ENCODE assay signal across 8 cellular contexts in genomic region chr11:128776434-128777284, GRCh38.
DNase-seq lines count a peak whose midpoint lies in the region; ATAC-seq and TF ChIP-seq lines count a peak whose summit lies in the region.

No MANE protein-coding gene starts in this region.

- intact Hi-C loops in activated T-helper 1 cell treated with anti-CD3 and anti-CD28 coated beads, Interleukin-12 subunit alpha, Interleukin-12 subunit beta, Interleukin-2, Interleukin-4 antibody, amounts not matched to agents 30 ng/mL and 10 ng/mL and 1 ng/mL, durations not matched to agents 14 hours and 24 hours and 36 hours (cut with micrococcal nuclease): loop anchor here (1.0 to 5.0 kb wide), 5 partner anchors 20 to 619 kb away; no protein-coding TSS in a partner anchor
- intact Hi-C loops in left ventricle myocardium superior (cut with micrococcal nuclease): no loop called here

- DNase-seq in EH (ENCODE audit: low read depth): peak; percentile 15
- no peak for DNase-seq in activated T-helper 1 cell treated with anti-CD3 and anti-CD28 coated beads, Interleukin-12 subunit alpha, Interleukin-12 subunit beta, Interleukin-2, Interleukin-4 antibody, amounts not matched to agents 30 ng/mL and 10 ng/mL and 1 ng/mL, durations not matched to agents 14 hours and 24 hours and 36 hours (ENCODE audit: low spot score)
- peak; percentile 83 for DNase-seq in left ventricle myocardium superior
- DNase-seq in stimulated activated CD4-positive, alpha-beta T cell treated with anti-CD3 and anti-CD28 coated beads, Interleukin-1b, Interleukin-23, amount 100 ng/mL, for 4 hours (ENCODE audit: low read depth in 2 of 2): peak; percentile 18 to 42
- DNase-seq in epidermal melanocyte (ENCODE audit: insufficient read length, low spot score): no peak
- DNase-seq in NCI-H1930 (lab: John Stamatoyannopoulos, UW): no peak

- H3K27me3 Mint-ChIP-seq in activated T-helper 1 cell treated with anti-CD3 and anti-CD28 coated beads, Interleukin-12 subunit alpha, Interleukin-12 subunit beta, Interleukin-2, Interleukin-4 antibody, amounts not matched to agents 30 ng/mL and 10 ng/mL and 1 ng/mL, durations not matched to agents 14 hours and 24 hours and 36 hours (ENCODE audit: insufficient read depth): no peaks in the 10 kb centered on the region

- TF ChIP-seq CTCF in LNCAP (IDR thresholded peaks at IDR 0.05): peak; percentile 36; the same call in 1 of the 2 replicates

- no peaks in the 10 kb centered on the region for H3K9me3 Mint-ChIP-seq in activated T-helper 1 cell treated with anti-CD3 and anti-CD28 coated beads, Interleukin-12 subunit alpha, Interleukin-12 subunit beta, Interleukin-2, Interleukin-4 antibody, amounts not matched to agents 30 ng/mL and 10 ng/mL and 1 ng/mL, durations not matched to agents 14 hours and 24 hours and 36 hours

- H3K36me3 Mint-ChIP-seq in activated T-helper 1 cell treated with anti-CD3 and anti-CD28 coated beads, Interleukin-12 subunit alpha, Interleukin-12 subunit beta, Interleukin-2, Interleukin-4 antibody, amounts not matched to agents 30 ng/mL and 10 ng/mL and 1 ng/mL, durations not matched to agents 14 hours and 24 hours and 36 hours (ENCODE audit: low read depth): peaks cover 54% of the 10 kb centered on the region

- peak overlapping the region; percentile 45 for H3K27ac Mint-ChIP-seq in activated T-helper 1 cell treated with anti-CD3 and anti-CD28 coated beads, Interleukin-12 subunit alpha, Interleukin-12 subunit beta, Interleukin-2, Interleukin-4 antibody, amounts not matched to agents 30 ng/mL and 10 ng/mL and 1 ng/mL, durations not matched to agents 14 hours and 24 hours and 36 hours

- ATAC-seq in left ventricle myocardium superior: peak; percentile 81
- ATAC-seq in HG03025 (IDR thresholded peaks at IDR 0.05; ENCODE audit: low FRiP score, unreplicated experiment): no peak

- no peak overlapping the region for H3K4me3 Mint-ChIP-seq in activated T-helper 1 cell treated with anti-CD3 and anti-CD28 coated beads, Interleukin-12 subunit alpha, Interleukin-12 subunit beta, Interleukin-2, Interleukin-4 antibody, amounts not matched to agents 30 ng/mL and 10 ng/mL and 1 ng/mL, durations not matched to agents 14 hours and 24 hours and 36 hours

- H3K4me1 Mint-ChIP-seq in activated T-helper 1 cell treated with anti-CD3 and anti-CD28 coated beads, Interleukin-12 subunit alpha, Interleukin-12 subunit beta, Interleukin-2, Interleukin-4 antibody, amounts not matched to agents 30 ng/mL and 10 ng/mL and 1 ng/mL, durations not matched to agents 14 hours and 24 hours and 36 hours (ENCODE audit: low read depth): peaks cover 40% of the 10 kb centered on the region

Comparison
In these comparisons a context has a peak if more than half of its experiments do, and no peak if none do; other contexts are left out.
1. DNase-seq: peak in EH (single experiment), left ventricle myocardium superior (single experiment) and stimulated activated CD4-positive, alpha-beta T cell treated with anti-CD3 and anti-CD28 coated beads, Interleukin-1b, Interleukin-23, amount 100 ng/mL, for 4 hours (2 of 2); none in activated T-helper 1 cell treated with anti-CD3 and anti-CD28 coated beads, Interleukin-12 subunit alpha, Interleukin-12 subunit beta, Interleukin-2, Interleukin-4 antibody, amounts not matched to agents 30 ng/mL and 10 ng/mL and 1 ng/mL, durations not matched to agents 14 hours and 24 hours and 36 hours (single experiment), epidermal melanocyte (single experiment) and NCI-H1930 (0 of 2).